3 cellular contexts compared by ENCODE assay signal in genomic region chr7:108813247-108814014, GRCh38.
TF ChIP-seq lines count a peak whose summit lies in the region.

No MANE protein-coding gene starts in this region.

TF ChIP-seq in SK-N-SH treated with all-trans-retinoic acid at 6 μM for 48 hours, 23 proteins besides CTCF, POLR2A, EP300 and RAD21 (continued from another document):
- TF ChIP-seq PATZ1 (CRISPR knock-in tag; IDR thresholded peaks at IDR 0.05; ENCODE audit: borderline replicate concordance) (no peak), ISL1 (CRISPR knock-in tag; IDR thresholded peaks at IDR 0.05) (no peak), ZFP3 (CRISPR knock-in tag; IDR thresholded peaks at IDR 0.05) (no peak), ESRRG (CRISPR knock-in tag; IDR thresholded peaks at IDR 0.05) (no peak), SNAI2 (CRISPR knock-in tag; IDR thresholded peaks at IDR 0.05) (no peak), CSRNP3 (CRISPR knock-in tag; IDR thresholded peaks at IDR 0.05) (no peak)

TF ChIP-seq in HCT116, 20 proteins besides CTCF, POLR2A, EP300 and RAD21 (continued from another document):
- TF ChIP-seq REST (IDR thresholded peaks at IDR 0.05; ENCODE audit: low read depth) = no peak
- TF ChIP-seq ZBTB33 (IDR thresholded peaks at IDR 0.05; ENCODE audit: extremely low read depth, insufficient replicate concordance, low read length) = no peak

TF ChIP-seq in WTC11, 78 proteins besides CTCF, POLR2A, EP300 and RAD21 (continued from another document):
- TF ChIP-seq ZNF281 (CRISPR knock-in tag; IDR thresholded peaks at IDR 0.05) = no peak
- no peak for TF ChIP-seq NR1H2 (CRISPR knock-in tag; IDR thresholded peaks at IDR 0.05)
- TF ChIP-seq ZNF512 (CRISPR knock-in tag; IDR thresholded peaks at IDR 0.05; ENCODE audit: borderline replicate concordance) = no peak
- TF ChIP-seq HMGA2 (CRISPR knock-in tag; IDR thresholded peaks at IDR 0.05) = no peak
- no peak for TF ChIP-seq ATF3 (CRISPR knock-in tag; conservative IDR thresholded peaks at IDR 0.05)
- TF ChIP-seq ZNF671 (CRISPR knock-in tag; IDR thresholded peaks at IDR 0.05) = no peak
- TF ChIP-seq ERG (CRISPR knock-in tag; IDR thresholded peaks at IDR 0.05) = no peak
- no peak for TF ChIP-seq ZNF532 (CRISPR knock-in tag; IDR thresholded peaks at IDR 0.05; ENCODE audit: borderline replicate concordance)
